In the genomic region with DNA sequence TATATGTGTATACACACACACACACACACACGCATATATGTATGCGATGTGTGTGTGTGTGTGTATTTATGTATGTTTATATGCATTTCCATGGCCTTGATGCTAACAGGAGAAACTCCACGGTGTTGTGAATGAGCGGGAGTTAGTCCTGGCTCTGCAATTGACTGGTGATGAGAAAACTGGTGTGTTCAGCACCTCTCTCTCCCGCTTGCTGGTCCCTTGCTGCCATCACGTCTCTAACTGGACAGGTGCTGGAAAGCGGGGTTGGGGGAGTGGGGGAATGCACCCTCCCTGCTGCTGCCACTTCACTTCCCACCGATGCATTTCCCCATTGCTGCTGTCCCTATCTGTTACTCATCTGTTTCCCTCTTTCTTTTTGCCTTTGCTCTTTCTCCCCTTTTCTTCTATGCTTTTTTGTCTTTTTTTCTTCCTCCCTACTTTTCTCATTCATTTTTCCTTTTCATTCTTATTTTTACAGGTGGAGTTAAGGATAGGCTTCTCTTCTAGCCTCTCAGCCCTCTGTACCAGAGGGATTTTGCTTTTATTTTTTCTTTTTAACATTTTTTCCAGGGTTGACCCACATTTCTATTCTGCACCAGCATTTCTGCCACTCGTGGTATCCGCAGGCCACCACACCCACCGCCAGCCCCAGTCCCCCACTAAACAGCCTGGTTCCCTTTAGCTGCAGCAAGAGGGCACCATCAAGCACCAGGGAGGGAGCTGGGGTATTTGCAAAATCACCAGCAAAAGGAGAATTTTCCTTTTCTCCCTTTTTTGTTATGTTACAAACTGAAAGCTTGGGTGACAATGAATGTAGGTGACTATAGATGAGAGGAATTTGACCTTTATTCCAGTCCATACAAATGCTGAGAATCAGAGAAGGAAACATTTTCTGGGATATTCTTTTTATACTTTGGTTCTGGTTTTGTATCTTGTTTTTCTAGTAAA, we compare ENCODE assay signal across 10 cellular contexts.
DNase-seq lines count a peak whose midpoint lies in the region; ATAC-seq and TF ChIP-seq lines count a peak whose summit lies in the region.
"Had no signal": no experiment of that assay in that cellular context is flagged by ENCODE, and none has a peak within 500 bp of the region (broad histone marks: within the 10 kb centered on the region; RNA-seq: fewer than 3 reads in every experiment).

No MANE protein-coding gene starts in this region.

- peaks cover 100% of the 10 kb centered on the region for H3K4me1 ChIP-seq in left ventricle myocardium inferior
- peaks cover 25% of the 10 kb centered on the region for H3K4me1 ChIP-seq in mucosa of descending colon (ENCODE audit: low read depth)

- H3K4me3 ChIP-seq in left ventricle myocardium inferior (peak overlapping the region; percentile 35), coronary artery (no peak overlapping the region), mucosa of descending colon (no peak overlapping the region)
- H3K4me3 ChIP-seq: ovary had no signal

- H3K36me3 ChIP-seq in left ventricle myocardium inferior (peaks cover 20% of the 10 kb centered on the region), mucosa of descending colon (ENCODE audit: low read depth) (no peaks in the 10 kb centered on the region)
- H3K36me3 ChIP-seq: ovary had no signal

- no peak for DNase-seq in left ventricle myocardium inferior
- no peak for DNase-seq in Right ventricle myocardium inferior (ENCODE audit: missing footprints)
- no peak for DNase-seq in coronary artery (ENCODE audit: low spot score)
- DNase-seq in mucosa of descending colon, result no peak
- DNase-seq in UCSD-AML1 (lab: John Stamatoyannopoulos, UW; ENCODE audit: unreplicated experiment), result no peak
- no peak for DNase-seq in middle frontal gyrus (ENCODE audit: extremely low spot score, low spot score)
- no peak for DNase-seq in AML-193 (lab: John Stamatoyannopoulos, UW)
- DNase-seq: CD8-positive, alpha-beta memory T cell; ovary had no signal

- ATAC-seq in Right ventricle myocardium inferior, result no peak
- peak; percentile 10 for ATAC-seq in mucosa of descending colon
- no peak for ATAC-seq in HG02798 (IDR thresholded peaks at IDR 0.05; ENCODE audit: poor library complexity, unreplicated experiment)

- no peaks in the 10 kb centered on the region for H3K27me3 ChIP-seq in left ventricle myocardium inferior (ENCODE audit: low read depth)
- H3K27me3 ChIP-seq: ovary had no signal

- peak; percentile 47 for TF ChIP-seq CTCF in left ventricle myocardium inferior (IDR thresholded peaks at IDR 0.05; ENCODE audit: borderline replicate concordance)
- TF ChIP-seq CTCF in coronary artery (IDR thresholded peaks at IDR 0.05), result no peak
- TF ChIP-seq CTCF in mucosa of descending colon (IDR thresholded peaks at IDR 0.05), result no peak

- H3K9me3 ChIP-seq in left ventricle myocardium inferior (replicated peaks) (no peaks in the 10 kb centered on the region), mucosa of descending colon (no peaks in the 10 kb centered on the region)
- H3K9me3 ChIP-seq: ovary had no signal

- H3K27ac ChIP-seq in left ventricle myocardium inferior (replicated peaks), result peak overlapping the region; percentile 96
- peak overlapping the region; percentile 61 to 77 for H3K27ac ChIP-seq in coronary artery
- H3K27ac ChIP-seq: ovary had no signal

- intact Hi-C loops in left ventricle myocardium inferior (cut with micrococcal nuclease) (no loop called here), Right ventricle myocardium inferior (cut with DNase I) (no loop called here), mucosa of descending colon (cut with DNase I, micrococcal nuclease) (no loop called here)
